Comparison of ENCODE assay signal across 3 cellular contexts in genomic region chr5:80921026-80921425, GRCh38.
A peak's percentile ranks its signal among the peaks of the same experiment; 100 is the strongest.
TF ChIP-seq lines count a peak whose summit lies in the region.

No MANE protein-coding gene starts in this region.

TF ChIP-seq in SK-N-SH, 30 proteins besides CTCF, POLR2A, EP300 and RAD21 (continued from another document):
- TF ChIP-seq, protein P1, sequence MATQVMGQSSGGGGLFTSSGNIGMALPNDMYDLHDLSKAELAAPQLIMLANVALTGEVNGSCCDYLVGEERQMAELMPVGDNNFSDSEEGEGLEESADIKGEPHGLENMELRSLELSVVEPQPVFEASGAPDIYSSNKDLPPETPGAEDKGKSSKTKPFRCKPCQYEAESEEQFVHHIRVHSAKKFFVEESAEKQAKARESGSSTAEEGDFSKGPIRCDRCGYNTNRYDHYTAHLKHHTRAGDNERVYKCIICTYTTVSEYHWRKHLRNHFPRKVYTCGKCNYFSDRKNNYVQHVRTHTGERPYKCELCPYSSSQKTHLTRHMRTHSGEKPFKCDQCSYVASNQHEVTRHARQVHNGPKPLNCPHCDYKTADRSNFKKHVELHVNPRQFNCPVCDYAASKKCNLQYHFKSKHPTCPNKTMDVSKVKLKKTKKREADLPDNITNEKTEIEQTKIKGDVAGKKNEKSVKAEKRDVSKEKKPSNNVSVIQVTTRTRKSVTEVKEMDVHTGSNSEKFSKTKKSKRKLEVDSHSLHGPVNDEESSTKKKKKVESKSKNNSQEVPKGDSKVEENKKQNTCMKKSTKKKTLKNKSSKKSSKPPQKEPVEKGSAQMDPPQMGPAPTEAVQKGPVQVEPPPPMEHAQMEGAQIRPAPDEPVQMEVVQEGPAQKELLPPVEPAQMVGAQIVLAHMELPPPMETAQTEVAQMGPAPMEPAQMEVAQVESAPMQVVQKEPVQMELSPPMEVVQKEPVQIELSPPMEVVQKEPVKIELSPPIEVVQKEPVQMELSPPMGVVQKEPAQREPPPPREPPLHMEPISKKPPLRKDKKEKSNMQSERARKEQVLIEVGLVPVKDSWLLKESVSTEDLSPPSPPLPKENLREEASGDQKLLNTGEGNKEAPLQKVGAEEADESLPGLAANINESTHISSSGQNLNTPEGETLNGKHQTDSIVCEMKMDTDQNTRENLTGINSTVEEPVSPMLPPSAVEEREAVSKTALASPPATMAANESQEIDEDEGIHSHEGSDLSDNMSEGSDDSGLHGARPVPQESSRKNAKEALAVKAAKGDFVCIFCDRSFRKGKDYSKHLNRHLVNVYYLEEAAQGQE (IDR thresholded peaks at IDR 0.05; ENCODE audit: low read depth, low read length), result peak; percentile 91

TF ChIP-seq in SK-N-SH treated with all-trans-retinoic acid at 6 μM for 48 hours, 23 proteins besides CTCF, POLR2A, EP300 and RAD21 (continued from another document):
- TF ChIP-seq TSHZ2 (CRISPR knock-in tag; IDR thresholded peaks at IDR 0.05) (no peak), ZFP3 (CRISPR knock-in tag; IDR thresholded peaks at IDR 0.05) (no peak), TOX (CRISPR knock-in tag; IDR thresholded peaks at IDR 0.05; ENCODE audit: borderline replicate concordance) (no peak), ESRRG (CRISPR knock-in tag; IDR thresholded peaks at IDR 0.05) (no peak), ISL1 (CRISPR knock-in tag; IDR thresholded peaks at IDR 0.05) (no peak), ZNF565 (CRISPR knock-in tag; conservative IDR thresholded peaks at IDR 0.05; ENCODE audit: low read depth) (no peak), PATZ1 (CRISPR knock-in tag; IDR thresholded peaks at IDR 0.05; ENCODE audit: borderline replicate concordance) (no peak)
- TF ChIP-seq, protein P2, sequence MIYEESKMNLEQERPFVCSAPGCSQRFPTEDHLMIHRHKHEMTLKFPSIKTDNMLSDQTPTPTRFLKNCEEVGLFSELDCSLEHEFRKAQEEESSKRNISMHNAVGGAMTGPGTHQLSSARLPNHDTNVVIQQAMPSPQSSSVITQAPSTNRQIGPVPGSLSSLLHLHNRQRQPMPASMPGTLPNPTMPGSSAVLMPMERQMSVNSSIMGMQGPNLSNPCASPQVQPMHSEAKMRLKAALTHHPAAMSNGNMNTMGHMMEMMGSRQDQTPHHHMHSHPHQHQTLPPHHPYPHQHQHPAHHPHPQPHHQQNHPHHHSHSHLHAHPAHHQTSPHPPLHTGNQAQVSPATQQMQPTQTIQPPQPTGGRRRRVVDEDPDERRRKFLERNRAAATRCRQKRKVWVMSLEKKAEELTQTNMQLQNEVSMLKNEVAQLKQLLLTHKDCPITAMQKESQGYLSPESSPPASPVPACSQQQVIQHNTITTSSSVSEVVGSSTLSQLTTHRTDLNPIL (CRISPR knock-in tag; IDR thresholded peaks at IDR 0.05; ENCODE audit: low read depth), result no peak

TF ChIP-seq in WTC11, 78 proteins besides CTCF, POLR2A, EP300 and RAD21 (continued from another document):
- TF ChIP-seq NFYB (CRISPR knock-in tag; conservative IDR thresholded peaks at IDR 0.05; ENCODE audit: low read depth) (no peak), RELA (CRISPR knock-in tag; IDR thresholded peaks at IDR 0.05; ENCODE audit: borderline replicate concordance) (no peak), TP53 (CRISPR knock-in tag; IDR thresholded peaks at IDR 0.05) (no peak), ZNF512 (CRISPR knock-in tag; IDR thresholded peaks at IDR 0.05; ENCODE audit: borderline replicate concordance) (no peak), TEAD1 (CRISPR knock-in tag; IDR thresholded peaks at IDR 0.05) (no peak), MAX (CRISPR knock-in tag; IDR thresholded peaks at IDR 0.05) (no peak)
- TF ChIP-seq, protein P3, sequence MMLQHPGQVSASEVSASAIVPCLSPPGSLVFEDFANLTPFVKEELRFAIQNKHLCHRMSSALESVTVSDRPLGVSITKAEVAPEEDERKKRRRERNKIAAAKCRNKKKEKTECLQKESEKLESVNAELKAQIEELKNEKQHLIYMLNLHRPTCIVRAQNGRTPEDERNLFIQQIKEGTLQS (CRISPR knock-in tag; conservative IDR thresholded peaks at IDR 0.05), result no peak
- TF ChIP-seq, protein P4, sequence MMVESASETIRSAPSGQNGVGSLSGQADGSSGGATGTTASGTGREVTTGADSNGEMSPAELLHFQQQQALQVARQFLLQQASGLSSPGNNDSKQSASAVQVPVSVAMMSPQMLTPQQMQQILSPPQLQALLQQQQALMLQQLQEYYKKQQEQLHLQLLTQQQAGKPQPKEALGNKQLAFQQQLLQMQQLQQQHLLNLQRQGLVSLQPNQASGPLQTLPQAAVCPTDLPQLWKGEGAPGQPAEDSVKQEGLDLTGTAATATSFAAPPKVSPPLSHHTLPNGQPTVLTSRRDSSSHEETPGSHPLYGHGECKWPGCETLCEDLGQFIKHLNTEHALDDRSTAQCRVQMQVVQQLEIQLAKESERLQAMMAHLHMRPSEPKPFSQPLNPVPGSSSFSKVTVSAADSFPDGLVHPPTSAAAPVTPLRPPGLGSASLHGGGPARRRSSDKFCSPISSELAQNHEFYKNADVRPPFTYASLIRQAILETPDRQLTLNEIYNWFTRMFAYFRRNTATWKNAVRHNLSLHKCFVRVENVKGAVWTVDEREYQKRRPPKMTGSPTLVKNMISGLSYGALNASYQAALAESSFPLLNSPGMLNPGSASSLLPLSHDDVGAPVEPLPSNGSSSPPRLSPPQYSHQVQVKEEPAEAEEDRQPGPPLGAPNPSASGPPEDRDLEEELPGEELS (CRISPR knock-in tag; IDR thresholded peaks at IDR 0.05), result no peak
